Comparison of ENCODE assay signal across 38 cellular contexts in genomic region chr7:107354639-107355038, GRCh38.
"Had no signal": no experiment of that assay in that cellular context is flagged by ENCODE, and none has a peak within 500 bp of the region (broad histone marks: within the 10 kb centered on the region; RNA-seq: fewer than 3 reads in every experiment).

No MANE protein-coding gene starts in this region.

- H3K4me3 ChIP-seq: adrenal gland, cardiac muscle cell had no signal

- H3K27ac Mint-ChIP-seq: activated B cell treated with CpG ODN at 0.5 μM for 24 hours; activated CD4-positive, alpha-beta memory T cell treated with anti-CD3 and anti-CD28 coated beads for 36 hours; activated CD4-positive, alpha-beta T cell treated with anti-CD3 and anti-CD28 coated beads, Interleukin-2, amount 10 ng/mL, durations not matched to agents 24 days and 14 days; activated CD8-positive, alpha-beta T cell treated with anti-CD3 and anti-CD28 coated beads for 36 hours; activated naive CD4-positive, alpha-beta T cell treated with anti-CD3 and anti-CD28 coated beads for 36 hours; activated naive CD4-positive, alpha-beta T cell treated with anti-CD3 and anti-CD28 coated beads, Interleukin-2, amount 50 U/mL, for 72 hours; activated naive CD8-positive, alpha-beta T cell treated with anti-CD3 and anti-CD28 coated beads for 36 hours; activated T-cell treated with anti-CD3 and anti-CD28 coated beads, Interleukin-2, amount 50 U/mL, for 72 hours; activated T-helper 1 cell treated with anti-CD3 and anti-CD28 coated beads, Interleukin-12 subunit alpha, Interleukin-12 subunit beta, Interleukin-2, Interleukin-4 antibody, amounts not matched to agents 30 ng/mL and 10 ng/mL and 1 ng/mL, durations not matched to agents 14 hours and 24 hours and 36 hours; activated T-helper 17 cell treated with anti-CD3 and anti-CD28 coated beads, Interleukin-2, amount 50 U/mL, for 72 hours; brain; T-helper 1 cell treated with Interleukin-12 subunit alpha and Interleukin-12 subunit beta and Interleukin-4 antibody, amounts not matched to agents 30 μg/mL and 1 μg/mL, for 36 hours; T-helper 2 cell treated with Interferon-gamma antibody and Interleukin-4, amounts not matched to agents 5 μg/mL and 100 μg/mL, for 36 hours had no signal

- H3K36me3 ChIP-seq: adrenal gland, cardiac muscle cell had no signal

- H3K27ac ChIP-seq: adrenal gland, cardiac muscle cell, VCaP had no signal

- H3K4me1 Mint-ChIP-seq: activated B cell treated with CpG ODN at 0.5 μM for 24 hours; activated CD4-positive, alpha-beta T cell treated with anti-CD3 and anti-CD28 coated beads, Interleukin-2, amount 10 ng/mL, durations not matched to agents 24 days and 14 days; activated naive CD8-positive, alpha-beta T cell treated with anti-CD3 and anti-CD28 coated beads for 36 hours; activated T-helper 17 cell treated with anti-CD3 and anti-CD28 coated beads, Interleukin-2, amount 50 U/mL, for 72 hours; brain; central memory CD8-positive, alpha-beta T cell had no signal

- H3K9me3 ChIP-seq: adrenal gland had no signal

- ATAC-seq: activated CD8-positive, alpha-beta T cell treated with anti-CD3 and anti-CD28 coated beads for 36 hours; activated naive CD4-positive, alpha-beta T cell treated with anti-CD3 and anti-CD28 coated beads, Interleukin-2, amount 50 U/mL, for 72 hours; activated T-cell treated with anti-CD3 and anti-CD28 coated beads, Interleukin-2, amount 50 U/mL, for 4 hours; activated T-cell treated with anti-CD3 and anti-CD28 coated beads, Interleukin-2, amount 50 U/mL, for 72 hours; activated T-helper 17 cell treated with anti-CD3 and anti-CD28 coated beads, Interleukin-2, amount 50 U/mL, for 72 hours had no signal

- H3K4me3 Mint-ChIP-seq: activated B cell treated with CpG ODN at 0.5 μM for 24 hours; activated CD4-positive, alpha-beta memory T cell treated with anti-CD3 and anti-CD28 coated beads for 36 hours; activated CD4-positive, alpha-beta T cell treated with anti-CD3 and anti-CD28 coated beads, Interleukin-2, amount 10 ng/mL, durations not matched to agents 24 days and 14 days; activated CD8-positive, alpha-beta T cell treated with anti-CD3 and anti-CD28 coated beads for 36 hours; activated naive CD4-positive, alpha-beta T cell treated with anti-CD3 and anti-CD28 coated beads for 36 hours; activated naive CD8-positive, alpha-beta T cell treated with anti-CD3 and anti-CD28 coated beads for 36 hours; activated T-cell treated with anti-CD3 and anti-CD28 coated beads, Interleukin-2, amount 50 U/mL, for 4 hours; activated T-cell treated with anti-CD3 and anti-CD28 coated beads, Interleukin-2, amount 50 U/mL, for 72 hours; activated T-helper 1 cell treated with anti-CD3 and anti-CD28 coated beads, Interleukin-12 subunit alpha, Interleukin-12 subunit beta, Interleukin-2, Interleukin-4 antibody, amounts not matched to agents 30 ng/mL and 10 ng/mL and 1 ng/mL, durations not matched to agents 14 hours and 24 hours and 36 hours; activated T-helper 17 cell treated with anti-CD3 and anti-CD28 coated beads, Interleukin-2, amount 50 U/mL, for 72 hours; brain; central memory CD8-positive, alpha-beta T cell; T-helper 1 cell treated with Interleukin-12 subunit alpha and Interleukin-12 subunit beta and Interleukin-4 antibody, amounts not matched to agents 30 μg/mL and 1 μg/mL, for 36 hours; T-helper 2 cell treated with Interferon-gamma antibody and Interleukin-4, amounts not matched to agents 5 μg/mL and 100 μg/mL, for 36 hours had no signal

- H3K27me3 Mint-ChIP-seq: activated B cell treated with CpG ODN at 0.5 μM for 24 hours; activated CD4-positive, alpha-beta memory T cell treated with anti-CD3 and anti-CD28 coated beads for 36 hours; activated CD4-positive, alpha-beta T cell treated with anti-CD3 and anti-CD28 coated beads, Interleukin-2, amount 10 ng/mL, durations not matched to agents 24 days and 14 days; activated CD8-positive, alpha-beta T cell treated with anti-CD3 and anti-CD28 coated beads for 36 hours; activated naive CD8-positive, alpha-beta T cell treated with anti-CD3 and anti-CD28 coated beads for 36 hours; activated T-helper 17 cell treated with anti-CD3 and anti-CD28 coated beads, Interleukin-2, amount 50 U/mL, for 72 hours; brain; central memory CD8-positive, alpha-beta T cell had no signal

- H3K9me3 Mint-ChIP-seq: activated CD4-positive, alpha-beta memory T cell treated with anti-CD3 and anti-CD28 coated beads for 36 hours; activated naive CD4-positive, alpha-beta T cell treated with anti-CD3 and anti-CD28 coated beads for 36 hours; activated naive CD4-positive, alpha-beta T cell treated with anti-CD3 and anti-CD28 coated beads, Interleukin-2, amount 50 U/mL, for 72 hours; activated T-cell treated with anti-CD3 and anti-CD28 coated beads, Interleukin-2, amount 50 U/mL, for 4 hours; activated T-cell treated with anti-CD3 and anti-CD28 coated beads, Interleukin-2, amount 50 U/mL, for 72 hours; activated T-helper 17 cell treated with anti-CD3 and anti-CD28 coated beads, Interleukin-2, amount 50 U/mL, for 72 hours; central memory CD8-positive, alpha-beta T cell; T-helper 1 cell treated with Interleukin-12 subunit alpha and Interleukin-12 subunit beta and Interleukin-4 antibody, amounts not matched to agents 30 μg/mL and 1 μg/mL, for 36 hours; T-helper 2 cell treated with Interferon-gamma antibody and Interleukin-4, amounts not matched to agents 5 μg/mL and 100 μg/mL, for 36 hours had no signal

- DNase-seq: activated B cell treated with CpG ODN at 0.5 μM for 24 hours; activated CD4-positive, alpha-beta memory T cell treated with anti-CD3 and anti-CD28 coated beads for 36 hours; activated CD4-positive, alpha-beta T cell treated with anti-CD3 and anti-CD28 coated beads for 4 hours; activated CD4-positive, alpha-beta T cell treated with anti-CD3 and anti-CD28 coated beads, Interleukin-2, amount 10 ng/mL, durations not matched to agents 24 days and 14 days; activated CD4-positive, alpha-beta T cell treated with anti-CD3 and anti-CD28 coated beads, Interleukin-2, amount 50 U/mL, for 1 hour; activated CD4-positive, alpha-beta T cell treated with anti-CD3 and anti-CD28 coated beads, Interleukin-2, amount 50 U/mL, for 4 hours; activated CD4-positive, CD25-positive, alpha-beta regulatory T cell treated with anti-CD3 and anti-CD28 coated beads, Interleukin-2, amount 50 U/mL, for 72 hours; activated CD8-positive, alpha-beta memory T cell treated with anti-CD3 and anti-CD28 coated beads, Interleukin-2, amount 50 U/mL, for 4 hours; activated CD8-positive, alpha-beta T cell treated with anti-CD3 and anti-CD28 coated beads for 36 hours; activated effector memory CD4-positive, alpha-beta T cell treated with anti-CD3 and anti-CD28 coated beads, Interleukin-2, amount 50 U/mL, for 16 hours; activated gamma-delta T cell treated with Interleukin-2 at 50 U/mL for 16 hours; activated naive CD4-positive, alpha-beta T cell; activated naive CD4-positive, alpha-beta T cell treated with anti-CD3 and anti-CD28 coated beads for 36 hours; activated naive CD4-positive, alpha-beta T cell treated with anti-CD3 and anti-CD28 coated beads, Interleukin-2, amount 50 U/mL, for 16 hours; activated naive CD8-positive, alpha-beta T cell treated with anti-CD3 and anti-CD28 coated beads for 36 hours; activated T-cell treated with anti-CD3 and anti-CD28 coated beads for 4 hours; activated T-cell treated with anti-CD3 and anti-CD28 coated beads, Interleukin-2, amount 50 U/mL, for 1 hour; activated T-cell treated with anti-CD3 and anti-CD28 coated beads, Interleukin-2, amount 50 U/mL, for 4 hours; activated T-cell treated with anti-CD3 and anti-CD28 coated beads, Interleukin-2, amount 50 U/mL, for 72 hours; adrenal gland; amniotic stem cell; aorta; caudate nucleus; cerebellar nuclear complex; T-helper 2 cell; T-helper 9 cell had no signal

- H3K4me1 ChIP-seq: adrenal gland had no signal

- H3K27me3 ChIP-seq: adrenal gland, cardiac muscle cell had no signal

- FAIRE-seq: bronchial epithelial cell, colon, TTC549 had no signal
